In genomic region chr5:10331341-10331796, GRCh38 we compare ENCODE assay signal across 9 cellular contexts. TPM values are rescaled to one million over a fixed set of nuclear protein-coding genes. Genes with fewer than 3 reads are reported as not detected.
DNase-seq lines count a peak whose midpoint lies in the region; ATAC-seq, FAIRE-seq and TF ChIP-seq lines count a peak whose summit lies in the region.
"Had no signal": no experiment of that assay in that cellular context is flagged by ENCODE, and none has a peak within 500 bp of the region (broad histone marks: within the 10 kb centered on the region; RNA-seq: fewer than 3 reads in every experiment).

No MANE protein-coding gene starts in this region.

- H3K4me3 ChIP-seq in A549 = no peak overlapping the region
- H3K4me3 ChIP-seq in lung = no peak overlapping the region

- DNase-seq in A549 (ENCODE audit: low read depth in 1 of 2, low spot score in 1 of 2) (peak in 1 of 2 experiments; percentile 56), NCI-H1694 (lab: John Stamatoyannopoulos, UW) (peak; percentile 98), cerebellar cortex (ENCODE audit: low spot score) (peak; percentile 37), lung (ENCODE audit: low spot score) (peak; percentile 73), iPS-NIHi7 (ENCODE audit: extremely low spot score) (no peak), DMS114 treated with DMSO at 0.1 percent for 48 hours (lab: John Stamatoyannopoulos, UW; ENCODE audit: unreplicated experiment) (no peak), urothelium cell line (ENCODE audit: low spot score) (no peak)
- DNase-seq: activated naive CD4-positive, alpha-beta T cell had no signal

- TF ChIP-seq EP300 in A549 (IDR thresholded peaks at IDR 0.05) = no peak

- no peaks in the 10 kb centered on the region for H3K27me3 ChIP-seq in lung (ENCODE audit: control insufficient read depth, insufficient read depth)

- CTCF ChIA-PET in A549 (lab: Yijun Ruan, JAX) = interaction anchor here (0.7 to 2.5 kb wide), 3 partner anchors 9 to 53 kb away, joined by 3 to 13 read pairs (median 3); no protein-coding TSS in a partner anchor

- no peaks in the 10 kb centered on the region for H3K36me3 ChIP-seq in lung (ENCODE audit: control insufficient read depth in 2 of 2, insufficient read depth in 2 of 2, low read length in 2 of 2)

- peaks cover 22% of the 10 kb centered on the region; the same call in 2 of the 3 replicates for H3K4me1 ChIP-seq in A549
- peaks cover 8% of the 10 kb centered on the region in 2 donors for H3K4me1 ChIP-seq in lung (ENCODE audit: control insufficient read depth in 2 of 2, insufficient read depth in 2 of 2, low read length in 2 of 2)

- WGBS in A549 (ENCODE audit: missing lambda C conversion rate) = 53% methylated on average over 7 of the region's 7 CpGs
- WGBS in lung, 2 donors = 65 to 76% methylated on average over 7 of the region's 7 CpGs

- FAIRE-seq in A549 (lab: Jason Lieb, UNC) = no peak
- FAIRE-seq in urothelium cell line (lab: Jason Lieb, UNC) = no peak

- TF ChIP-seq CTCF in A549 (IDR thresholded peaks at IDR 0.05) (no peak), lung (IDR thresholded peaks at IDR 0.05; ENCODE audit: control extremely low read depth, extremely low read depth) (no peak)

- POLR2A ChIA-PET in A549 (lab: Yijun Ruan, JAX) = interaction anchor here (4.0 kb wide), 1 partner anchor 22 kb away, joined by 19 read pairs; the partner anchor contains the start of gene MARCHF6

- H3K27ac ChIP-seq in A549 = no peak overlapping the region
- H3K27ac ChIP-seq in lung (ENCODE audit: low read depth in 1 of 2, low read length in 1 of 2) = peak overlapping the region in 1 of 2 donors; percentile 72

- 0 out of 3 replicates have a peak overlapping the region, but pooled peaks have one; percentile 2 for H3K4me2 ChIP-seq in A549

- no peak for TF ChIP-seq RAD21 in A549 (conservative IDR thresholded peaks at IDR 0.05 in 1 of 2, IDR thresholded peaks at IDR 0.05 in 1 of 2)

- ATAC-seq in A549 (peak in 1 of 2 experiments; percentile 17; a peak in 1 of 6 replicates), lung (ENCODE audit: insufficient read depth, low FRiP score) (no peak), HG03457 (IDR thresholded peaks at IDR 0.05; ENCODE audit: unreplicated experiment) (no peak)

- no peaks in the 10 kb centered on the region for H3K9me3 ChIP-seq in A549
- peaks cover 0 to 5% of the 10 kb centered on the region in 2 donors for H3K9me3 ChIP-seq in lung (ENCODE audit: control insufficient read depth in 2 of 2, insufficient read depth in 1 of 2, low read length in 1 of 2)

- TF ChIP-seq POLR2A in A549 (IDR thresholded peaks at IDR 0.05; ENCODE audit: low read length) = no peak

TF ChIP-seq in A549, 52 proteins besides CTCF, POLR2A, EP300 and RAD21:
- no peak for TF ChIP-seq RCOR1 (IDR thresholded peaks at IDR 0.05; ENCODE audit: low read depth, low read length)
- no peak for TF ChIP-seq ATOH8 (CRISPR knock-in tag; IDR thresholded peaks at IDR 0.05; ENCODE audit: low read depth)
- no peak for TF ChIP-seq ZSCAN20 (CRISPR knock-in tag; IDR thresholded peaks at IDR 0.05)
- TF ChIP-seq HOXB13 (CRISPR knock-in tag; IDR thresholded peaks at IDR 0.05; ENCODE audit: low read depth) = no peak
- TF ChIP-seq CHD4 (IDR thresholded peaks at IDR 0.05; ENCODE audit: borderline replicate concordance) = no peak
- TF ChIP-seq FOSL2 (IDR thresholded peaks at IDR 0.05) = no peak
- no peak for TF ChIP-seq FOSL2 (CRISPR knock-in tag; IDR thresholded peaks at IDR 0.05)

RNA-seq across cellular contexts. Expression of gene MARCHF6, which starts 22.1 kb away (rescaled TPM):
- polyA plus RNA-seq in A549 (2011; rRNA removed) (104 and 119 TPM in 2 replicates), A549 (2017; fragmentation: RNase III; extraction: RNeasy Plus Mini Kit Qiagen cat#74134 plus additional on column Dnase treatment) (47.5 to 50.4 TPM (median 48.7 TPM) in 3 replicates), lung (10 to 100 TPM; 35.4 to 97.3 TPM)
- polyA plus RNA-seq in A549 (2012; cell fraction: cytosol; rRNA removed) = 26.3 and 32.0 TPM in 2 replicates
- polyA plus RNA-seq in A549 (2012; cell fraction: nucleus; rRNA removed) = 68.6 and 128 TPM in 2 replicates
- 263 and 267 TPM in 2 replicates for polyA minus RNA-seq in A549 (2011; rRNA and poly(A)+ RNA removed)
- total RNA-seq in lung = 100 to 1,000 TPM; 113 to 185 TPM

RNA-seq across cellular contexts. Expression of gene CMBL, which starts 23.7 kb away (rescaled TPM):
- 23.5 and 23.6 TPM in 2 replicates for polyA plus RNA-seq in A549 (2011; rRNA removed)
- polyA plus RNA-seq in A549 (2012; cell fraction: cytosol; rRNA removed) = 24.9 and 33.1 TPM in 2 replicates
- 21.0 and 22.2 TPM in 2 replicates for polyA plus RNA-seq in A549 (2012; cell fraction: nucleus; rRNA removed)
- 32.6 to 35.7 TPM (median 33.8 TPM) in 3 replicates for polyA plus RNA-seq in A549 (2017; fragmentation: RNase III; extraction: RNeasy Plus Mini Kit Qiagen cat#74134 plus additional on column Dnase treatment)
- 20.4 and 21.6 TPM in 2 replicates for polyA minus RNA-seq in A549 (2011; rRNA and poly(A)+ RNA removed)
- 10 to 100 TPM; 14.6 to 15.9 TPM for total RNA-seq in lung
- 10 to 100 TPM in 1 of 2 donors, 1 to 10 TPM in 1; 8.1 to 11.2 TPM for polyA plus RNA-seq in lung

Comparison
In these comparisons a context has a peak if more than half of its experiments do, and no peak if none do; other contexts are left out.
1. DNase-seq: peak in NCI-H1694 (single experiment), cerebellar cortex (single experiment) and lung (single experiment); none in iPS-NIHi7 (single experiment), DMS114 treated with DMSO at 0.1 percent for 48 hours (single experiment) and urothelium cell line (single experiment).